ENCODE assay signal across 8 cellular contexts in the genomic region with DNA sequence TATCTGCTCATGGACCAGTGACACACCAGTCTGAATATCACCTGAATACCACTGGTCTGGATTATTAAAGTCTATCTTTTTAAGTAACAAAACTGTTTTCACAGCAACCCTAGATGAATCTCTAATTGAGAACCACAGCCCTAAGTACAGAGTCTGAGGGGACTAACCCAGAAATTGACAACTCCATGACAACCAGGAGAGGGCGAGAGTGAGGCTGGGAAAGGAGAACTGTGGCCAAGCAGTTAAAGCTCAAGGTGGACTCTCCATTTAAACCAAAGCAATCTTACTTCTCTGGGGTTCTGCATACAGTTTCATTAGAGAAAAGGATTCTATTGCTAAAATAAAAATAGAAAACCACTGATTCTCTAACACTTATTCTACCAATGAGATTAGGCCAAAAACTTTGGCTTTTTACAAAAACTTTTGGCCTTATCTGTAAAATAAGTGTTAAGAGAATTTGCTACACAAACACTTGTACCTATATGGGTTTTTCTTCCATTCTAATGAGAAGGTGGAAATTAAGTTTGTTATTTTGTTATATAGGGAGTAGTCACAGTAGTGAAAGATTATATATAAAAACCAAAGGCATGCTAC. TPM values are rescaled to one million over a fixed set of nuclear protein-coding genes. Genes with fewer than 3 reads are reported as not detected.
DNase-seq lines count a peak whose midpoint lies in the region; ATAC-seq and TF ChIP-seq lines count a peak whose summit lies in the region.

No MANE protein-coding gene starts in this region.

- peak; percentile 87 for TF ChIP-seq CTCF in PC-3 (conservative IDR thresholded peaks at IDR 0.05; ENCODE audit: low read depth, low read length)

- H3K9me3 Mint-ChIP-seq in activated T-helper 2 cell treated with anti-CD3 and anti-CD28 coated beads, Interferon-gamma antibody, Interleukin-2, Interleukin-4, amounts not matched to agents 10 μg/mL and 5 μg/mL and 100 μg/mL, durations not matched to agents 14 hours and 24 hours and 36 hours: no peaks in the 10 kb centered on the region

- peaks cover 13% of the 10 kb centered on the region for H3K4me1 ChIP-seq in PC-3 (ENCODE audit: insufficient read depth, low read length)

- H4K20me1 ChIP-seq in PC-3 (ENCODE audit: low read length): no peaks in the 10 kb centered on the region

- CTCF ChIA-PET in PC-3 (lab: Charles Lee): interaction anchor here (0.6 to 1.0 kb wide), 6 partner anchors 11 to 354 kb away, joined by 3 to 13 read pairs (median 4); no protein-coding TSS in a partner anchor

- intact Hi-C loops in PC-3 (cut with micrococcal nuclease): loop anchor here (1.0 to 2.0 kb wide), 4 partner anchors 45 to 324 kb away; no protein-coding TSS in a partner anchor
- intact Hi-C loops in activated T-helper 2 cell treated with anti-CD3 and anti-CD28 coated beads, Interferon-gamma antibody, Interleukin-2, Interleukin-4, amounts not matched to agents 10 μg/mL and 5 μg/mL and 100 μg/mL, durations not matched to agents 14 hours and 24 hours and 36 hours (cut with micrococcal nuclease): loop anchor here (1.0 to 10.0 kb wide), 3 partner anchors 109 to 987 kb away; partner anchors contain the start of genes AZI2 and ZCWPW2
- intact Hi-C loops in left cardiac atrium (cut with DNase I): no loop called here

- H3F3A ChIP-seq in PC-3 (ENCODE audit: low read length, unreplicated experiment): no peaks in the 10 kb centered on the region

- DNase-seq in DMS53 (lab: John Stamatoyannopoulos, UW): peak; percentile 58
- DNase-seq in PC-3: peak; percentile 83
- peak; percentile 39 for DNase-seq in activated T-helper 2 cell treated with anti-CD3 and anti-CD28 coated beads, Interferon-gamma antibody, Interleukin-2, Interleukin-4, amounts not matched to agents 10 μg/mL and 5 μg/mL and 100 μg/mL, durations not matched to agents 14 hours and 24 hours and 36 hours (ENCODE audit: low spot score)
- peak; percentile 39 for DNase-seq in left cardiac atrium
- DNase-seq in stimulated activated CD4-positive, alpha-beta T cell treated with anti-CD3 and anti-CD28 coated beads, Interleukin-15, amount 100 ng/mL, for 24 hours: peak; percentile 62
- no peak for DNase-seq in NCI-H187 treated with DMSO at 0.1 percent for 48 hours (lab: John Stamatoyannopoulos, UW)

- H3K27ac ChIP-seq in PC-3 (ENCODE audit: low read length): no peak overlapping the region

- no peaks in the 10 kb centered on the region for H3K27me3 ChIP-seq in PC-3 (ENCODE audit: low read length)

- no peaks in the 10 kb centered on the region for H3K79me2 ChIP-seq in PC-3 (ENCODE audit: low read length)

- no peak overlapping the region for H3K27ac Mint-ChIP-seq in activated T-helper 2 cell treated with anti-CD3 and anti-CD28 coated beads, Interferon-gamma antibody, Interleukin-2, Interleukin-4, amounts not matched to agents 10 μg/mL and 5 μg/mL and 100 μg/mL, durations not matched to agents 14 hours and 24 hours and 36 hours

- no peaks in the 10 kb centered on the region for H3K9me3 ChIP-seq in PC-3 (ENCODE audit: low read length)

- no peak overlapping the region for H3K4me3 Mint-ChIP-seq in activated T-helper 2 cell treated with anti-CD3 and anti-CD28 coated beads, Interferon-gamma antibody, Interleukin-2, Interleukin-4, amounts not matched to agents 10 μg/mL and 5 μg/mL and 100 μg/mL, durations not matched to agents 14 hours and 24 hours and 36 hours (ENCODE audit: low read depth)

- H3K9ac ChIP-seq in PC-3 (ENCODE audit: low read length): no peak overlapping the region

- ATAC-seq in GM19438 (IDR thresholded peaks at IDR 0.05; ENCODE audit: low read depth, unreplicated experiment) (peak; percentile 76), HG03439 (IDR thresholded peaks at IDR 0.05; ENCODE audit: unreplicated experiment) (peak; percentile 90), PC-3 (peak; percentile 90), left cardiac atrium (peak; percentile 75 to 76)

- H3K4me2 ChIP-seq in PC-3 (ENCODE audit: low read length): no peak overlapping the region

- peaks cover 3% of the 10 kb centered on the region for H3K36me3 Mint-ChIP-seq in activated T-helper 2 cell treated with anti-CD3 and anti-CD28 coated beads, Interferon-gamma antibody, Interleukin-2, Interleukin-4, amounts not matched to agents 10 μg/mL and 5 μg/mL and 100 μg/mL, durations not matched to agents 14 hours and 24 hours and 36 hours (ENCODE audit: low read depth)

- peaks cover 35% of the 10 kb centered on the region for H3K4me1 Mint-ChIP-seq in activated T-helper 2 cell treated with anti-CD3 and anti-CD28 coated beads, Interferon-gamma antibody, Interleukin-2, Interleukin-4, amounts not matched to agents 10 μg/mL and 5 μg/mL and 100 μg/mL, durations not matched to agents 14 hours and 24 hours and 36 hours (ENCODE audit: low read depth)

- no peaks in the 10 kb centered on the region for H3K9me2 ChIP-seq in PC-3 (replicated peaks; ENCODE audit: low read length)

- peaks cover 2% of the 10 kb centered on the region for H3K27me3 Mint-ChIP-seq in activated T-helper 2 cell treated with anti-CD3 and anti-CD28 coated beads, Interferon-gamma antibody, Interleukin-2, Interleukin-4, amounts not matched to agents 10 μg/mL and 5 μg/mL and 100 μg/mL, durations not matched to agents 14 hours and 24 hours and 36 hours (ENCODE audit: low read depth)

- H2AFZ ChIP-seq in PC-3 (ENCODE audit: low read length): no peak overlapping the region

- H3K4me3 ChIP-seq in PC-3 (ENCODE audit: low read length): no peak overlapping the region

- POLR2A ChIA-PET in PC-3 (lab: Charles Lee; ENCODE audit: unreplicated experiment): interaction anchor here (0.6 to 0.7 kb wide), 2 partner anchors 217 to 1504 kb away, joined by 3 read pairs; no protein-coding TSS in a partner anchor

- no peaks in the 10 kb centered on the region for H3K36me3 ChIP-seq in PC-3 (ENCODE audit: low read depth, low read length)

- no TSS peak for BruUV-seq in PC-3 (replicated peaks; lab: Mats Ljungman, UMichigan)

RNA-seq across cellular contexts. Expression of gene NEK10, which starts 11.4 kb away (rescaled TPM):
- total RNA-seq in PC-3 (2014; rRNA removed): 0.98 and 1.7 TPM in 2 replicates
- total RNA-seq in activated T-helper 2 cell treated with anti-CD3 and anti-CD28 coated beads, Interferon-gamma antibody, Interleukin-2, Interleukin-4, amounts not matched to agents 10 μg/mL and 5 μg/mL and 100 μg/mL, durations not matched to agents 14 hours and 24 hours and 36 hours: 0.80 and 0.84 TPM in 2 replicates
- 1 to 10 TPM; 5.1 to 6.1 TPM for total RNA-seq in left cardiac atrium

Comparison
In these comparisons a context has a peak if more than half of its experiments do, and no peak if none do; other contexts are left out.
1. intact Hi-C loops: an anchor here in PC-3 (1.0 to 2.0 kb wide) and activated T-helper 2 cell treated with anti-CD3 and anti-CD28 coated beads, Interferon-gamma antibody, Interleukin-2, Interleukin-4, amounts not matched to agents 10 μg/mL and 5 μg/mL and 100 μg/mL, durations not matched to agents 14 hours and 24 hours and 36 hours (1.0 to 10.0 kb wide); none called in left cardiac atrium.